In genomic region chr12:104750061-104750460, GRCh38 we compare ENCODE assay signal across 8 cellular contexts.
DNase-seq lines count a peak whose midpoint lies in the region; ATAC-seq, FAIRE-seq and TF ChIP-seq lines count a peak whose summit lies in the region.

No MANE protein-coding gene starts in this region.

- DNase-seq in GM10248 (ENCODE audit: extremely low spot score) (peak; percentile 57), RCC 7860 (ENCODE audit: low spot score) (peak; percentile 61), left ventricle myocardium superior (no peak), HuH-7.5 (ENCODE audit: low spot score) (no peak)
- no peak for DNase-seq in activated CD4-positive, CD25-positive, alpha-beta regulatory T cell treated with anti-CD3 and anti-CD28 coated beads, Interleukin-2, amount 50 U/mL, for 72 hours
- DNase-seq in stimulated activated CD4-positive, alpha-beta T cell treated with anti-CD3 and anti-CD28 coated beads, Interleukin-4, amount 100 ng/mL, for 4 hours, result no peak

- intact Hi-C loops in left ventricle myocardium superior (cut with micrococcal nuclease), result no loop called here

- no peak for TF ChIP-seq CTCF in GM10248 (IDR thresholded peaks at IDR 0.05; ENCODE audit: control extremely low read depth, extremely low read depth, low read depth, missing control alignments)

- CTCF ChIA-PET in GM10248 (lab: Yijun Ruan, JAX), result interaction anchor here (1.0 to 1.6 kb wide), 8 partner anchors 9 to 369 kb away, joined by 3 to 6 read pairs (median 3); no protein-coding TSS in a partner anchor

- ATAC-seq in HG02588 (IDR thresholded peaks at IDR 0.05; ENCODE audit: unreplicated experiment) (peak; percentile 66), left ventricle myocardium superior (peak; percentile 43), HG03045 (IDR thresholded peaks at IDR 0.05; ENCODE audit: unreplicated experiment) (no peak)

- POLR2A ChIA-PET in GM10248 (lab: Yijun Ruan, JAX), result no interaction called here

- FAIRE-seq in RCC 7860 (lab: Jason Lieb, UNC), result peak; percentile 69

Comparison
In these comparisons a context has a peak if more than half of its experiments do, and no peak if none do; other contexts are left out.
1. DNase-seq: peak in GM10248 (single experiment) and RCC 7860 (single experiment); none in left ventricle myocardium superior (single experiment), activated CD4-positive, CD25-positive, alpha-beta regulatory T cell treated with anti-CD3 and anti-CD28 coated beads, Interleukin-2, amount 50 U/mL, for 72 hours (single experiment), HuH-7.5 (single experiment) and stimulated activated CD4-positive, alpha-beta T cell treated with anti-CD3 and anti-CD28 coated beads, Interleukin-4, amount 100 ng/mL, for 4 hours (0 of 2).